ENCODE assay signal across 1 cellular context in the genomic region with DNA sequence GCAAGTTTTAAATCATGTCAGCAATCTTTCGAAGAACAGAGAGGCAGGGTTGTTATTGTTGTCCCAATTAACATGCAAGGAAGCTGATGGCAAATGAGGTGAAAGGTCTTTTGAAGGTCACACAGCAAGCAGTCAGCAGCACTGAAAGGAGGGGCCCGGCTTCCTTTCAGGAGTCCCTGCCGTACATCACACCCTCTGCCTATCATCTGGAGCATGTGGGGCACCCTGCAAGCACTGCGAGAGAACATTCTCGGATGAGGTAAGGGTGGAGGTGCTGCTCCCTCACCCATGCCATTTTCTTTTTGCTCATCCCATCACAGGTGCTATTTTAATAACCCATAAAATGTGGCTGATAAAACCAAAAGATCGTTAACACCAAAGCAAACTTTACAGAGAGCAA.
TF ChIP-seq lines count a peak whose summit lies in the region.

No MANE protein-coding gene starts in this region.

TF ChIP-seq in GM23338, 12 proteins besides CTCF, POLR2A, EP300 and RAD21 (continued from another document):
- TF ChIP-seq, protein P1, sequence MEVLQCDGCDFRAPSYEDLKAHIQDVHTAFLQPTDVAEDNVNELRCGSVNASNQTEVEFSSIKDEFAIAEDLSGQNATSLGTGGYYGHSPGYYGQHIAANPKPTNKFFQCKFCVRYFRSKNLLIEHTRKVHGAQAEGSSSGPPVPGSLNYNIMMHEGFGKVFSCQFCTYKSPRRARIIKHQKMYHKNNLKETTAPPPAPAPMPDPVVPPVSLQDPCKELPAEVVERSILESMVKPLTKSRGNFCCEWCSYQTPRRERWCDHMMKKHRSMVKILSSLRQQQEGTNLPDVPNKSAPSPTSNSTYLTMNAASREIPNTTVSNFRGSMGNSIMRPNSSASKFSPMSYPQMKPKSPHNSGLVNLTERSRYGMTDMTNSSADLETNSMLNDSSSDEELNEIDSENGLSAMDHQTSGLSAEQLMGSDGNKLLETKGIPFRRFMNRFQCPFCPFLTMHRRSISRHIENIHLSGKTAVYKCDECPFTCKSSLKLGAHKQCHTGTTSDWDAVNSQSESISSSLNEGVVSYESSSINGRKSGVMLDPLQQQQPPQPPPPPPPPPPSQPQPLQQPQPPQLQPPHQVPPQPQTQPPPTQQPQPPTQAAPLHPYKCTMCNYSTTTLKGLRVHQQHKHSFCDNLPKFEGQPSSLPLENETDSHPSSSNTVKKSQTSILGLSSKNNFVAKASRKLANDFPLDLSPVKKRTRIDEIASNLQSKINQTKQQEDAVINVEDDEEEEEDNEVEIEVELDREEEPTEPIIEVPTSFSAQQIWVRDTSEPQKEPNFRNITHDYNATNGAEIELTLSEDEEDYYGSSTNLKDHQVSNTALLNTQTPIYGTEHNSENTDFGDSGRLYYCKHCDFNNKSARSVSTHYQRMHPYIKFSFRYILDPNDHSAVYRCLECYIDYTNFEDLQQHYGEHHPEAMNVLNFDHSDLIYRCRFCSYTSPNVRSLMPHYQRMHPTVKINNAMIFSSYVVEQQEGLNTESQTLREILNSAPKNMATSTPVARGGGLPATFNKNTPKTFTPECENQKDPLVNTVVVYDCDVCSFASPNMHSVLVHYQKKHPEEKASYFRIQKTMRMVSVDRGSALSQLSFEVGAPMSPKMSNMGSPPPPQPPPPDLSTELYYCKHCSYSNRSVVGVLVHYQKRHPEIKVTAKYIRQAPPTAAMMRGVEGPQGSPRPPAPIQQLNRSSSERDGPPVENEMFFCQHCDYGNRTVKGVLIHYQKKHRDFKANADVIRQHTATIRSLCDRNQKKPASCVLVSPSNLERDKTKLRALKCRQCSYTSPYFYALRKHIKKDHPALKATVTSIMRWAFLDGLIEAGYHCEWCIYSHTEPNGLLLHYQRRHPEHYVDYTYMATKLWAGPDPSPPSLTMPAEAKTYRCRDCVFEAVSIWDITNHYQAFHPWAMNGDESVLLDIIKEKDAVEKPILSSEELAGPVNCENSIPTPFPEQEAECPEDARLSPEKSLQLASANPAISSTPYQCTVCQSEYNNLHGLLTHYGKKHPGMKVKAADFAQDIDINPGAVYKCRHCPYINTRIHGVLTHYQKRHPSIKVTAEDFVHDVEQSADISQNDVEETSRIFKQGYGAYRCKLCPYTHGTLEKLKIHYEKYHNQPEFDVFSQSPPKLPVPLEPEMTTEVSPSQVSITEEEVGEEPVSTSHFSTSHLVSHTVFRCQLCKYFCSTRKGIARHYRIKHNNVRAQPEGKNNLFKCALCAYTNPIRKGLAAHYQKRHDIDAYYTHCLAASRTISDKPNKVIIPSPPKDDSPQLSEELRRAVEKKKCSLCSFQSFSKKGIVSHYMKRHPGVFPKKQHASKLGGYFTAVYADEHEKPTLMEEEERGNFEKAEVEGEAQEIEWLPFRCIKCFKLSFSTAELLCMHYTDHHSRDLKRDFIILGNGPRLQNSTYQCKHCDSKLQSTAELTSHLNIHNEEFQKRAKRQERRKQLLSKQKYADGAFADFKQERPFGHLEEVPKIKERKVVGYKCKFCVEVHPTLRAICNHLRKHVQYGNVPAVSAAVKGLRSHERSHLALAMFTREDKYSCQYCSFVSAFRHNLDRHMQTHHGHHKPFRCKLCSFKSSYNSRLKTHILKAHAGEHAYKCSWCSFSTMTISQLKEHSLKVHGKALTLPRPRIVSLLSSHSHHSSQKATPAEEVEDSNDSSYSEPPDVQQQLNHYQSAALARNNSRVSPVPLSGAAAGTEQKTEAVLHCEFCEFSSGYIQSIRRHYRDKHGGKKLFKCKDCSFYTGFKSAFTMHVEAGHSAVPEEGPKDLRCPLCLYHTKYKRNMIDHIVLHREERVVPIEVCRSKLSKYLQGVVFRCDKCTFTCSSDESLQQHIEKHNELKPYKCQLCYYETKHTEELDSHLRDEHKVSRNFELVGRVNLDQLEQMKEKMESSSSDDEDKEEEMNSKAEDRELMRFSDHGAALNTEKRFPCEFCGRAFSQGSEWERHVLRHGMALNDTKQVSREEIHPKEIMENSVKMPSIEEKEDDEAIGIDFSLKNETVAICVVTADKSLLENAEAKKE (CRISPR knock-in tag; IDR thresholded peaks at IDR 0.05): no peak
- TF ChIP-seq ZNF114 (CRISPR knock-in tag; IDR thresholded peaks at IDR 0.05): no peak
- TF ChIP-seq EZH2 (IDR thresholded peaks at IDR 0.05; ENCODE audit: low read depth, unreplicated experiment): no peak
- TF ChIP-seq CREB1 (CRISPR knock-in tag; IDR thresholded peaks at IDR 0.05; ENCODE audit: low read depth): no peak
- no peak for TF ChIP-seq STAT1 (IDR thresholded peaks at IDR 0.05; ENCODE audit: unreplicated experiment)
- no peak for TF ChIP-seq EZH2phosphoT487 (IDR thresholded peaks at IDR 0.05; ENCODE audit: unreplicated experiment)
- TF ChIP-seq POLR2AphosphoS5 (IDR thresholded peaks at IDR 0.05; ENCODE audit: low read depth): no peak
